In the genomic region with DNA sequence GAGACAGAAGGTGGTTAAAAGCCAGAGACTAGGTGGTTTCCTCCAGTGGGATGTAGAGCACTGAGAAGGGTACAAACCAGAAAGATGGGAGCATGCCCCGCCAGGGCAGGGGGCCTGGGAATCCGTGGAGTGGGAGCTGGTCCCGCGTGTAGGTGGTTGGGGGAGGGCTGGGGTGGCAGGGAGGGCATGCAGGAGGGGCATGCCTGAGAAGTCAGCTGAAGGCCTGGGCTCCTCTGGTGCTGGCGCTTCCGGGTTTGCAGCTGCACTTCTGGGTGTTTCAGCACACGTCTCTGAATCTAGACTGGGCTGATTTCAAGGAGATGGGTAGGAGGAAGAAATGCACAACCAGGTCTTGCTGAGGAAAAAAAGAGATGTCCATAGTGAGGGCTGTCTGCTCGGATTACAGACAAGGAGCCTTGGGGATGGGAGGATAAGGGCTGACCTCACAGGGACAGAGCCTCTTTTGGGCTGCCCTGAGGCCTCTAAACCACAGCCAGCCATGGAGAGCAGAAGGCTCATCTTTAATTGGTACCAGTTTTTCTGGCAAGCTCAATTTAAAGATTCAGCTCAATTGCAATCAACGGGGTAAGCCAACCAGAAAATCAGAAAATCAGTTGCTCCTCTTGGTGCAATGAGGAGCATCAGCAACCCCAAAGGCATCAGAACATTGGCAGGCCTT, we compare ENCODE assay signal across 36 cellular contexts.
"Had no signal": no experiment of that assay in that cellular context is flagged by ENCODE, and none has a peak within 500 bp of the region (broad histone marks: within the 10 kb centered on the region; RNA-seq: fewer than 3 reads in every experiment).

No MANE protein-coding gene starts in this region.

- H3K4me3 Mint-ChIP-seq: activated CD4-positive, alpha-beta memory T cell treated with anti-CD3 and anti-CD28 coated beads, Interleukin-2, amount 10 ng/mL, durations not matched to agents 7 days and 5 days; activated CD8-positive, alpha-beta memory T cell treated with anti-CD3 and anti-CD28 coated beads, Interleukin-2, amount 10 ng/mL, durations not matched to agents 7 days and 5 days; activated naive CD8-positive, alpha-beta T cell treated with anti-CD3 and anti-CD28 coated beads for 36 hours; activated T-cell treated with anti-CD3 and anti-CD28 coated beads, Interleukin-2, amount 50 U/mL, for 72 hours; activated T-helper 17 cell treated with anti-CD3 and anti-CD28 coated beads, Interleukin-2, amount 50 U/mL, for 72 hours; central memory CD8-positive, alpha-beta T cell had no signal

- H3K4me1 Mint-ChIP-seq: activated CD4-positive, alpha-beta memory T cell treated with anti-CD3 and anti-CD28 coated beads, Interleukin-2, amount 10 ng/mL, durations not matched to agents 7 days and 5 days; activated CD8-positive, alpha-beta memory T cell treated with anti-CD3 and anti-CD28 coated beads, Interleukin-2, amount 10 ng/mL, durations not matched to agents 7 days and 5 days; activated naive CD8-positive, alpha-beta T cell treated with anti-CD3 and anti-CD28 coated beads for 36 hours; activated T-helper 17 cell treated with anti-CD3 and anti-CD28 coated beads, Interleukin-2, amount 50 U/mL, for 72 hours; central memory CD8-positive, alpha-beta T cell had no signal

- H3K9ac ChIP-seq: SK-N-SH had no signal

- H3K27ac Mint-ChIP-seq: activated CD4-positive, alpha-beta memory T cell treated with anti-CD3 and anti-CD28 coated beads, Interleukin-2, amount 10 ng/mL, durations not matched to agents 7 days and 5 days; activated CD8-positive, alpha-beta memory T cell treated with anti-CD3 and anti-CD28 coated beads, Interleukin-2, amount 10 ng/mL, durations not matched to agents 7 days and 5 days; activated naive CD8-positive, alpha-beta T cell treated with anti-CD3 and anti-CD28 coated beads for 36 hours; activated T-cell treated with anti-CD3 and anti-CD28 coated beads, Interleukin-2, amount 50 U/mL, for 72 hours; activated T-helper 17 cell treated with anti-CD3 and anti-CD28 coated beads, Interleukin-2, amount 50 U/mL, for 72 hours had no signal

- H3K9me3 Mint-ChIP-seq: activated CD4-positive, alpha-beta memory T cell treated with anti-CD3 and anti-CD28 coated beads, Interleukin-2, amount 10 ng/mL, durations not matched to agents 7 days and 5 days; activated naive CD8-positive, alpha-beta T cell treated with anti-CD3 and anti-CD28 coated beads for 36 hours; activated T-cell treated with anti-CD3 and anti-CD28 coated beads, Interleukin-2, amount 50 U/mL, for 72 hours; activated T-helper 17 cell treated with anti-CD3 and anti-CD28 coated beads, Interleukin-2, amount 50 U/mL, for 72 hours; central memory CD8-positive, alpha-beta T cell had no signal

- H3K9me2 ChIP-seq: SK-N-SH had no signal

- H3K4me2 ChIP-seq: SK-N-SH had no signal

- H3K9me3 ChIP-seq: SJSA1, SK-N-SH had no signal

- H3K27me3 ChIP-seq: brain microvascular endothelial cell, SJSA1 had no signal

- DNase-seq: activated CD4-positive, alpha-beta memory T cell treated with anti-CD3 and anti-CD28 coated beads, Interleukin-2, amount 10 ng/mL, durations not matched to agents 7 days and 5 days; activated CD4-positive, alpha-beta T cell treated with anti-CD3 and anti-CD28 coated beads for 1 hour; activated CD4-positive, alpha-beta T cell treated with anti-CD3 and anti-CD28 coated beads for 48 hours; activated CD4-positive, CD25-positive, alpha-beta regulatory T cell; activated CD8-positive, alpha-beta memory T cell treated with anti-CD3 and anti-CD28 coated beads for 24 hours; activated CD8-positive, alpha-beta memory T cell treated with anti-CD3 and anti-CD28 coated beads, Interleukin-2, amount 10 ng/mL, durations not matched to agents 7 days and 5 days; activated CD8-positive, alpha-beta memory T cell treated with anti-CD3 and anti-CD28 coated beads, Interleukin-2, amount 50 U/mL, for 48 hours; activated effector memory CD4-positive, alpha-beta T cell treated with anti-CD3 and anti-CD28 coated beads, Interleukin-2, amount 50 U/mL, for 16 hours; activated naive CD4-positive, alpha-beta T cell; activated naive CD4-positive, alpha-beta T cell treated with anti-CD3 and anti-CD28 coated beads, Interleukin-2, amount 50 U/mL, for 16 hours; activated naive CD8-positive, alpha-beta T cell treated with anti-CD3 and anti-CD28 coated beads for 36 hours; activated T-cell treated with anti-CD3 and anti-CD28 coated beads, Interleukin-2, amount 50 U/mL, for 72 hours; amniotic stem cell; aorta; brain microvascular endothelial cell; NCI-H1105; NCI-H1417 treated with DMSO at 0.1 percent for 48 hours; NCI-H187 treated with DMSO at 0.1 percent for 48 hours; NCI-H2081; NCI-H2171 treated with DMSO at 0.1 percent for 48 hours; NCI-H2227 treated with DMSO at 0.1 percent for 48 hours; NCI-H446 treated with DMSO at 0.1 percent for 48 hours; NCI-H524; NCI-H69; NCI-H82; RPMI8226; SHP77 treated with DMSO at 0.1 percent for 48 hours; SW 1271; T-helper 1 cell; T1000; WERI-Rb-1 had no signal

- H3K27ac ChIP-seq: brain microvascular endothelial cell, SJSA1, WERI-Rb-1 had no signal

- ATAC-seq: activated CD8-positive, alpha-beta memory T cell treated with anti-CD3 and anti-CD28 coated beads, Interleukin-2, amount 10 ng/mL, durations not matched to agents 7 days and 5 days; activated T-cell treated with anti-CD3 and anti-CD28 coated beads, Interleukin-2, amount 50 U/mL, for 72 hours; activated T-helper 17 cell treated with anti-CD3 and anti-CD28 coated beads, Interleukin-2, amount 50 U/mL, for 72 hours; Panc1 had no signal

- H3K27me3 Mint-ChIP-seq: activated naive CD8-positive, alpha-beta T cell treated with anti-CD3 and anti-CD28 coated beads for 36 hours; activated T-helper 17 cell treated with anti-CD3 and anti-CD28 coated beads, Interleukin-2, amount 50 U/mL, for 72 hours; central memory CD8-positive, alpha-beta T cell had no signal

- H3K36me3 ChIP-seq: brain microvascular endothelial cell, SJSA1, WERI-Rb-1 had no signal

- H3K4me3 ChIP-seq: SJSA1 had no signal

- H3K36me3 Mint-ChIP-seq: activated CD8-positive, alpha-beta memory T cell treated with anti-CD3 and anti-CD28 coated beads, Interleukin-2, amount 10 ng/mL, durations not matched to agents 7 days and 5 days; activated naive CD8-positive, alpha-beta T cell treated with anti-CD3 and anti-CD28 coated beads for 36 hours had no signal
